ENCODE assay signal across 6 cellular contexts in genomic region chr22:37906364-37907008, GRCh38.
DNase-seq lines count a peak whose midpoint lies in the region; ATAC-seq lines count a peak whose summit lies in the region.

No MANE protein-coding gene starts in this region.

- peaks cover 7% of the 10 kb centered on the region for H3K36me3 ChIP-seq in adipocyte (ENCODE audit: control insufficient read depth, insufficient read depth, low read length, severe bottlenecking)
- no peaks in the 10 kb centered on the region for H3K36me3 ChIP-seq in mucosa of stomach (ENCODE audit: control insufficient read depth, insufficient read depth, low read length)

- H3K4me1 ChIP-seq in adipocyte (ENCODE audit: control insufficient read depth, insufficient read depth, low read length): peaks cover 42% of the 10 kb centered on the region
- peaks cover 45% of the 10 kb centered on the region for H3K4me1 ChIP-seq in mucosa of stomach (ENCODE audit: control insufficient read depth, insufficient read depth, low read length)

- DNase-seq in adipocyte (ENCODE audit: low read depth): peak; percentile 51
- DNase-seq in AML-193 (lab: John Stamatoyannopoulos, UW): no peak
- no peak for DNase-seq in NCI-H1930 (lab: John Stamatoyannopoulos, UW)

- ATAC-seq in GM18502 (IDR thresholded peaks at IDR 0.05; ENCODE audit: poor library complexity, unreplicated experiment) (peak; percentile 28), HG03457 (IDR thresholded peaks at IDR 0.05; ENCODE audit: unreplicated experiment) (peak; percentile 33)

- H3K9me3 ChIP-seq in adipocyte (ENCODE audit: control insufficient read depth, low read length) (no peaks in the 10 kb centered on the region), mucosa of stomach (ENCODE audit: control insufficient read depth, low read length) (no peaks in the 10 kb centered on the region)

- H3K9ac ChIP-seq in adipocyte (ENCODE audit: low read length) (peak overlapping the region; percentile 90), mucosa of stomach (ENCODE audit: low read length) (peak overlapping the region; percentile 85)

- H3K4me3 ChIP-seq in adipocyte (ENCODE audit: low read length) (peak overlapping the region; percentile 91), mucosa of stomach (ENCODE audit: low read length) (peak overlapping the region; percentile 80)

- H3K27me3 ChIP-seq in adipocyte (replicated peaks; ENCODE audit: control insufficient read depth, insufficient read depth, low read length): no peaks in the 10 kb centered on the region
- H3K27me3 ChIP-seq in mucosa of stomach (ENCODE audit: control insufficient read depth, insufficient read depth, low read length): no peaks in the 10 kb centered on the region
